In the genomic region with DNA sequence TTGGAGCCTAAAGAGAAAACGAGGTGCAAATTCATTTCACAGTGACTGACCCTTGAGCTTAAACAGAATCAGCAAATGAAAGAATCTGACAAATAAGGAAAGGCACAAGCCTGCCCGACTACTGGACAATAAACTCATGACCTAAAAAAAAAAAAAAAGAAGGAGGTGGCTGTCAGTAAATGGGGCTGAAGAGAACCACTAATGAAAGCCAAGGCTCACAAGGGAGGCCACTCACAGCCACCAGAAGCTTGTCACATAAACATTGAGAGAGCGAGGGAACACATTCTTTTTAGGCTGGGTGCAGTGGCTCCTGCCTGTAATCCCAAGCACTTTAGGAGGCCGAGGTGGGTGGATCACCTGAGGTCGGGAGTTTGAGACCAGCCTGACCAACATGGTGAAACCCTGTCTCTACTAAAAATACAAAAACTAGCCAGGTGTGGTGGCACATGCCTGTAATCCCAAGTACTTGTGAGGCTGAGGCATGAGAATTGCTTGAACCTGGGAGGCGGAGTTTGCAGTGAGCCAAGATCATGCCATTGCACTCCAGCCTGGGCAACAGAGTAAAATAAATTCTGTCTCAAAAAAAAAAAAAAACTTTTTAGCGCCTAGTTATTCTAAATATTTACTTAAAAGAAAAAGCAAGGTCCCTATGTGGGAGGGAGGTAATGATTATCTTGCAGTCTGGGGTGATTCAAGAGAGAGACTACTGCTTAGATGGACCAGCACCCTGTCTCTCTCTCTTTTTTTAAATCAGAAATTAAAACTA, we compare ENCODE assay signal across 1 cellular context.
TF ChIP-seq lines count a peak whose summit lies in the region.
"Not testable (repeated sequence)": the region's sequence is repeated elsewhere in the genome, so short reads cannot be mapped to it uniquely, and the experiment has no call there.

No MANE protein-coding gene starts in this region.

TF ChIP-seq in HepG2, 621 proteins besides CTCF, POLR2A, EP300 and RAD21 (continued from another document and continues in another):
- TF ChIP-seq, protein P1, sequence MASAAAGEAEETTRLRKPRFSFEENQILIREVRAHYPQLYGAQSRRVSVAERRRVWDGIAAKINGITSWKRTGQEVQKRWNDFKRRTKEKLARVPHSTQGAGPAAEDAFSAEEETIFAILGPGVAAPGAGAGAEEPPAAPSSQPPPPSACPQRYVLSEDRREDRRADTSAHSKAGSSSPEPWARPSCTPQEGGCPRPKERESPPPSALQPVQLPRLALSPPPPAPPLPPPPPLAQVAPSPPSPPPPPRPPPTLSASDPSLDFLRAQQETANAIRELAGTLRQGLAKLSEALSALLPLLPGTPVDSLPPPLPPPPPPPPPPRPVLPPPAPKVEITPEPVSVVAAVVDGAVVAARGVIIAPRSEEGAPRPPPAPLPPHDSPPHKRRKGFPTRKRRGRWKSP (CRISPR knock-in tag; IDR thresholded peaks at IDR 0.05) = peak; percentile 25; the same call in 1 of the 2 replicates
- TF ChIP-seq RXRB (CRISPR knock-in tag; IDR thresholded peaks at IDR 0.05; ENCODE audit: borderline replicate concordance) (peak; percentile 74; the same call in 1 of the 2 replicates), KDM5B (CRISPR knock-in tag; IDR thresholded peaks at IDR 0.05; ENCODE audit: borderline replicate concordance) (0 out of 2 replicates have a peak, but pooled peaks have one; percentile 38), ELF4 (CRISPR knock-in tag; IDR thresholded peaks at IDR 0.05; ENCODE audit: borderline replicate concordance) (0 out of 2 replicates have a peak, but pooled peaks have one; percentile 31), FOXK1 (CRISPR knock-in tag; IDR thresholded peaks at IDR 0.05; ENCODE audit: borderline replicate concordance, low read depth) (0 out of 2 replicates have a peak, but pooled peaks have one; percentile 10), ZNF644 (CRISPR knock-in tag; IDR thresholded peaks at IDR 0.05; ENCODE audit: low read depth) (0 out of 2 replicates have a peak, but pooled peaks have one; percentile 23), JUN (CRISPR knock-in tag; IDR thresholded peaks at IDR 0.05) (0 out of 2 replicates have a peak, but pooled peaks have one; percentile 28), GABPA (CRISPR knock-in tag; IDR thresholded peaks at IDR 0.05; ENCODE audit: low read depth) (peak; percentile 28; the same call in 1 of the 2 replicates), CREM (IDR thresholded peaks at IDR 0.05) (peak; percentile 56; the same call in 1 of the 2 replicates), ZNF564 (CRISPR knock-in tag; IDR thresholded peaks at IDR 0.05) (0 out of 2 replicates have a peak, but pooled peaks have one; percentile 27), MAFF (IDR thresholded peaks at IDR 0.05; ENCODE audit: low read depth, low read length) (peak; percentile 41; the same call in 1 of the 2 replicates), SOX6 (CRISPR knock-in tag; IDR thresholded peaks at IDR 0.05) (peak; percentile 82), PITX1 (CRISPR knock-in tag; IDR thresholded peaks at IDR 0.05) (0 out of 2 replicates have a peak, but pooled peaks have one; percentile 21), NR2F2 (IDR thresholded peaks at IDR 0.05; ENCODE audit: borderline replicate concordance, low read depth) (0 out of 2 replicates have a peak, but pooled peaks have one; percentile 30), HMG20A (CRISPR knock-in tag; IDR thresholded peaks at IDR 0.05; ENCODE audit: borderline replicate concordance) (peak; percentile 51; the same call in 1 of the 2 replicates), HDAC2 (CRISPR knock-in tag; IDR thresholded peaks at IDR 0.05) (peak; percentile 60; the same call in 1 of the 2 replicates), ZNF501 (CRISPR knock-in tag; IDR thresholded peaks at IDR 0.05) (peak; percentile 23; the same call in 1 of the 2 replicates), TCF12 (CRISPR knock-in tag; IDR thresholded peaks at IDR 0.05) (0 out of 2 replicates have a peak, but pooled peaks have one; percentile 54), POLR2AphosphoS5 (IDR thresholded peaks at IDR 0.05; ENCODE audit: low read depth, low read length) (peak; percentile 51)
- TF ChIP-seq, protein P2, sequence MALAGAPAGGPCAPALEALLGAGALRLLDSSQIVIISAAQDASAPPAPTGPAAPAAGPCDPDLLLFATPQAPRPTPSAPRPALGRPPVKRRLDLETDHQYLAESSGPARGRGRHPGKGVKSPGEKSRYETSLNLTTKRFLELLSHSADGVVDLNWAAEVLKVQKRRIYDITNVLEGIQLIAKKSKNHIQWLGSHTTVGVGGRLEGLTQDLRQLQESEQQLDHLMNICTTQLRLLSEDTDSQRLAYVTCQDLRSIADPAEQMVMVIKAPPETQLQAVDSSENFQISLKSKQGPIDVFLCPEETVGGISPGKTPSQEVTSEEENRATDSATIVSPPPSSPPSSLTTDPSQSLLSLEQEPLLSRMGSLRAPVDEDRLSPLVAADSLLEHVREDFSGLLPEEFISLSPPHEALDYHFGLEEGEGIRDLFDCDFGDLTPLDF (CRISPR knock-in tag; IDR thresholded peaks at IDR 0.05) = peak; percentile 43; the same call in 1 of the 2 replicates
- not testable (repeated sequence) for TF ChIP-seq GABPA (IDR thresholded peaks at IDR 0.05; ENCODE audit: low read depth, low read length); CREM (CRISPR knock-in tag; IDR thresholded peaks at IDR 0.05); SOX6 (IDR thresholded peaks at IDR 0.05); TCF12 (IDR thresholded peaks at IDR 0.05)
- TF ChIP-seq, protein P3, sequence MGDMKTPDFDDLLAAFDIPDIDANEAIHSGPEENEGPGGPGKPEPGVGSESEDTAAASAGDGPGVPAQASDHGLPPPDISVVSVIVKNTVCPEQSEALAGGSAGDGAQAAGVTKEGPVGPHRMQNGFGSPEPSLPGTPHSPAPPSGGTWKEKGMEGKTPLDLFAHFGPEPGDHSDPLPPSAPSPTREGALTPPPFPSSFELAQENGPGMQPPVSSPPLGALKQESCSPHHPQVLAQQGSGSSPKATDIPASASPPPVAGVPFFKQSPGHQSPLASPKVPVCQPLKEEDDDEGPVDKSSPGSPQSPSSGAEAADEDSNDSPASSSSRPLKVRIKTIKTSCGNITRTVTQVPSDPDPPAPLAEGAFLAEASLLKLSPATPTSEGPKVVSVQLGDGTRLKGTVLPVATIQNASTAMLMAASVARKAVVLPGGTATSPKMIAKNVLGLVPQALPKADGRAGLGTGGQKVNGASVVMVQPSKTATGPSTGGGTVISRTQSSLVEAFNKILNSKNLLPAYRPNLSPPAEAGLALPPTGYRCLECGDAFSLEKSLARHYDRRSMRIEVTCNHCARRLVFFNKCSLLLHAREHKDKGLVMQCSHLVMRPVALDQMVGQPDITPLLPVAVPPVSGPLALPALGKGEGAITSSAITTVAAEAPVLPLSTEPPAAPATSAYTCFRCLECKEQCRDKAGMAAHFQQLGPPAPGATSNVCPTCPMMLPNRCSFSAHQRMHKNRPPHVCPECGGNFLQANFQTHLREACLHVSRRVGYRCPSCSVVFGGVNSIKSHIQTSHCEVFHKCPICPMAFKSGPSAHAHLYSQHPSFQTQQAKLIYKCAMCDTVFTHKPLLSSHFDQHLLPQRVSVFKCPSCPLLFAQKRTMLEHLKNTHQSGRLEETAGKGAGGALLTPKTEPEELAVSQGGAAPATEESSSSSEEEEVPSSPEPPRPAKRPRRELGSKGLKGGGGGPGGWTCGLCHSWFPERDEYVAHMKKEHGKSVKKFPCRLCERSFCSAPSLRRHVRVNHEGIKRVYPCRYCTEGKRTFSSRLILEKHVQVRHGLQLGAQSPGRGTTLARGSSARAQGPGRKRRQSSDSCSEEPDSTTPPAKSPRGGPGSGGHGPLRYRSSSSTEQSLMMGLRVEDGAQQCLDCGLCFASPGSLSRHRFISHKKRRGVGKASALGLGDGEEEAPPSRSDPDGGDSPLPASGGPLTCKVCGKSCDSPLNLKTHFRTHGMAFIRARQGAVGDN (CRISPR knock-in tag; IDR thresholded peaks at IDR 0.05) = peak; percentile 41; the same call in 1 of the 2 replicates
- TF ChIP-seq, protein P4, sequence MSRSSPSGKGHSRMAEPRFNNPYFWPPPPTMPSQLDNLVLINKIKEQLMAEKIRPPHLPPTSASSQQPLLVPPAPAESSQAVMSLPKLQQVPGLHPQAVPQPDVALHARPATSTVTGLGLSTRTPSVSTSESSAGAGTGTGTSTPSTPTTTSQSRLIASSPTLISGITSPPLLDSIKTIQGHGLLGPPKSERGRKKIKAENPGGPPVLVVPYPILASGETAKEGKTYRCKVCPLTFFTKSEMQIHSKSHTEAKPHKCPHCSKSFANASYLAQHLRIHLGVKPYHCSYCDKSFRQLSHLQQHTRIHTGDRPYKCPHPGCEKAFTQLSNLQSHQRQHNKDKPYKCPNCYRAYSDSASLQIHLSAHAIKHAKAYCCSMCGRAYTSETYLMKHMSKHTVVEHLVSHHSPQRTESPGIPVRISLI (CRISPR knock-in tag; IDR thresholded peaks at IDR 0.05; ENCODE audit: borderline replicate concordance) = peak; percentile 93
- TF ChIP-seq, protein P5, sequence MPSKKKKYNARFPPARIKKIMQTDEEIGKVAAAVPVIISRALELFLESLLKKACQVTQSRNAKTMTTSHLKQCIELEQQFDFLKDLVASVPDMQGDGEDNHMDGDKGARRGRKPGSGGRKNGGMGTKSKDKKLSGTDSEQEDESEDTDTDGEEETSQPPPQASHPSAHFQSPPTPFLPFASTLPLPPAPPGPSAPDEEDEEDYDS (CRISPR knock-in tag; IDR thresholded peaks at IDR 0.05) = peak; percentile 33; the same call in 1 of the 2 replicates
- TF ChIP-seq, protein P6, sequence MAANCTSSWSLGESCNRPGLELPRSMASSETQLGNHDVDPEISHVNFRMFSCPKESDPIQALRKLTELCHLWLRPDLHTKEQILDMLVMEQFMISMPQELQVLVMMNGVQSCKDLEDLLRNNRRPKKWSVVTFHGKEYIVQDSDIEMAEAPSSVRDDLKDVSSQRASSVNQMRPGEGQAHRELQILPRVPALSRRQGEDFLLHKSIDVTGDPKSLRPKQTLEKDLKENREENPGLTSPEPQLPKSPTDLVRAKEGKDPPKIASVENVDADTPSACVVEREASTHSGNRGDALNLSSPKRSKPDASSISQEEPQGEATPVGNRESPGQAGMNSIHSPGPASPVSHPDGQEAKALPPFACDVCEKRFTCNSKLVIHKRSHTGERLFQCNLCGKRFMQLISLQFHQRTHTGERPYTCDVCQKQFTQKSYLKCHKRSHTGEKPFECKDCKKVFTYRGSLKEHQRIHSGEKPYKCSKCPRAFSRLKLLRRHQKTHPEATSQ (CRISPR knock-in tag; IDR thresholded peaks at IDR 0.05; ENCODE audit: borderline replicate concordance) = 0 out of 2 replicates have a peak, but pooled peaks have one; percentile 37
- TF ChIP-seq, protein P7, sequence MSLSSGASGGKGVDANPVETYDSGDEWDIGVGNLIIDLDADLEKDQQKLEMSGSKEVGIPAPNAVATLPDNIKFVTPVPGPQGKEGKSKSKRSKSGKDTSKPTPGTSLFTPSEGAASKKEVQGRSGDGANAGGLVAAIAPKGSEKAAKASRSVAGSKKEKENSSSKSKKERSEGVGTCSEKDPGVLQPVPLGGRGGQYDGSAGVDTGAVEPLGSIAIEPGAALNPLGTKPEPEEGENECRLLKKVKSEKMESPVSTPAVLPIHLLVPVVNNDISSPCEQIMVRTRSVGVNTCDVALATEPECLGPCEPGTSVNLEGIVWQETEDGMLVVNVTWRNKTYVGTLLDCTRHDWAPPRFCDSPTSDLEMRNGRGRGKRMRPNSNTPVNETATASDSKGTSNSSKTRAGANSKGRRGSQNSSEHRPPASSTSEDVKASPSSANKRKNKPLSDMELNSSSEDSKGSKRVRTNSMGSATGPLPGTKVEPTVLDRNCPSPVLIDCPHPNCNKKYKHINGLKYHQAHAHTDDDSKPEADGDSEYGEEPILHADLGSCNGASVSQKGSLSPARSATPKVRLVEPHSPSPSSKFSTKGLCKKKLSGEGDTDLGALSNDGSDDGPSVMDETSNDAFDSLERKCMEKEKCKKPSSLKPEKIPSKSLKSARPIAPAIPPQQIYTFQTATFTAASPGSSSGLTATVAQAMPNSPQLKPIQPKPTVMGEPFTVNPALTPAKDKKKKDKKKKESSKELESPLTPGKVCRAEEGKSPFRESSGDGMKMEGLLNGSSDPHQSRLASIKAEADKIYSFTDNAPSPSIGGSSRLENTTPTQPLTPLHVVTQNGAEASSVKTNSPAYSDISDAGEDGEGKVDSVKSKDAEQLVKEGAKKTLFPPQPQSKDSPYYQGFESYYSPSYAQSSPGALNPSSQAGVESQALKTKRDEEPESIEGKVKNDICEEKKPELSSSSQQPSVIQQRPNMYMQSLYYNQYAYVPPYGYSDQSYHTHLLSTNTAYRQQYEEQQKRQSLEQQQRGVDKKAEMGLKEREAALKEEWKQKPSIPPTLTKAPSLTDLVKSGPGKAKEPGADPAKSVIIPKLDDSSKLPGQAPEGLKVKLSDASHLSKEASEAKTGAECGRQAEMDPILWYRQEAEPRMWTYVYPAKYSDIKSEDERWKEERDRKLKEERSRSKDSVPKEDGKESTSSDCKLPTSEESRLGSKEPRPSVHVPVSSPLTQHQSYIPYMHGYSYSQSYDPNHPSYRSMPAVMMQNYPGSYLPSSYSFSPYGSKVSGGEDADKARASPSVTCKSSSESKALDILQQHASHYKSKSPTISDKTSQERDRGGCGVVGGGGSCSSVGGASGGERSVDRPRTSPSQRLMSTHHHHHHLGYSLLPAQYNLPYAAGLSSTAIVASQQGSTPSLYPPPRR (CRISPR knock-in tag; IDR thresholded peaks at IDR 0.05; ENCODE audit: borderline replicate concordance) = 0 out of 2 replicates have a peak, but pooled peaks have one; percentile 40
- TF ChIP-seq, protein P8, sequence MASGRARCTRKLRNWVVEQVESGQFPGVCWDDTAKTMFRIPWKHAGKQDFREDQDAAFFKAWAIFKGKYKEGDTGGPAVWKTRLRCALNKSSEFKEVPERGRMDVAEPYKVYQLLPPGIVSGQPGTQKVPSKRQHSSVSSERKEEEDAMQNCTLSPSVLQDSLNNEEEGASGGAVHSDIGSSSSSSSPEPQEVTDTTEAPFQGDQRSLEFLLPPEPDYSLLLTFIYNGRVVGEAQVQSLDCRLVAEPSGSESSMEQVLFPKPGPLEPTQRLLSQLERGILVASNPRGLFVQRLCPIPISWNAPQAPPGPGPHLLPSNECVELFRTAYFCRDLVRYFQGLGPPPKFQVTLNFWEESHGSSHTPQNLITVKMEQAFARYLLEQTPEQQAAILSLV (CRISPR knock-in tag; IDR thresholded peaks at IDR 0.05; ENCODE audit: borderline replicate concordance) = 0 out of 2 replicates have a peak, but pooled peaks have one; percentile 37
- TF ChIP-seq, protein P9, sequence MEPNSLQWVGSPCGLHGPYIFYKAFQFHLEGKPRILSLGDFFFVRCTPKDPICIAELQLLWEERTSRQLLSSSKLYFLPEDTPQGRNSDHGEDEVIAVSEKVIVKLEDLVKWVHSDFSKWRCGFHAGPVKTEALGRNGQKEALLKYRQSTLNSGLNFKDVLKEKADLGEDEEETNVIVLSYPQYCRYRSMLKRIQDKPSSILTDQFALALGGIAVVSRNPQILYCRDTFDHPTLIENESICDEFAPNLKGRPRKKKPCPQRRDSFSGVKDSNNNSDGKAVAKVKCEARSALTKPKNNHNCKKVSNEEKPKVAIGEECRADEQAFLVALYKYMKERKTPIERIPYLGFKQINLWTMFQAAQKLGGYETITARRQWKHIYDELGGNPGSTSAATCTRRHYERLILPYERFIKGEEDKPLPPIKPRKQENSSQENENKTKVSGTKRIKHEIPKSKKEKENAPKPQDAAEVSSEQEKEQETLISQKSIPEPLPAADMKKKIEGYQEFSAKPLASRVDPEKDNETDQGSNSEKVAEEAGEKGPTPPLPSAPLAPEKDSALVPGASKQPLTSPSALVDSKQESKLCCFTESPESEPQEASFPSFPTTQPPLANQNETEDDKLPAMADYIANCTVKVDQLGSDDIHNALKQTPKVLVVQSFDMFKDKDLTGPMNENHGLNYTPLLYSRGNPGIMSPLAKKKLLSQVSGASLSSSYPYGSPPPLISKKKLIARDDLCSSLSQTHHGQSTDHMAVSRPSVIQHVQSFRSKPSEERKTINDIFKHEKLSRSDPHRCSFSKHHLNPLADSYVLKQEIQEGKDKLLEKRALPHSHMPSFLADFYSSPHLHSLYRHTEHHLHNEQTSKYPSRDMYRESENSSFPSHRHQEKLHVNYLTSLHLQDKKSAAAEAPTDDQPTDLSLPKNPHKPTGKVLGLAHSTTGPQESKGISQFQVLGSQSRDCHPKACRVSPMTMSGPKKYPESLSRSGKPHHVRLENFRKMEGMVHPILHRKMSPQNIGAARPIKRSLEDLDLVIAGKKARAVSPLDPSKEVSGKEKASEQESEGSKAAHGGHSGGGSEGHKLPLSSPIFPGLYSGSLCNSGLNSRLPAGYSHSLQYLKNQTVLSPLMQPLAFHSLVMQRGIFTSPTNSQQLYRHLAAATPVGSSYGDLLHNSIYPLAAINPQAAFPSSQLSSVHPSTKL (CRISPR knock-in tag; IDR thresholded peaks at IDR 0.05) = peak; percentile 85
